Comparison of ENCODE assay signal across 21 cellular contexts in the genomic region with DNA sequence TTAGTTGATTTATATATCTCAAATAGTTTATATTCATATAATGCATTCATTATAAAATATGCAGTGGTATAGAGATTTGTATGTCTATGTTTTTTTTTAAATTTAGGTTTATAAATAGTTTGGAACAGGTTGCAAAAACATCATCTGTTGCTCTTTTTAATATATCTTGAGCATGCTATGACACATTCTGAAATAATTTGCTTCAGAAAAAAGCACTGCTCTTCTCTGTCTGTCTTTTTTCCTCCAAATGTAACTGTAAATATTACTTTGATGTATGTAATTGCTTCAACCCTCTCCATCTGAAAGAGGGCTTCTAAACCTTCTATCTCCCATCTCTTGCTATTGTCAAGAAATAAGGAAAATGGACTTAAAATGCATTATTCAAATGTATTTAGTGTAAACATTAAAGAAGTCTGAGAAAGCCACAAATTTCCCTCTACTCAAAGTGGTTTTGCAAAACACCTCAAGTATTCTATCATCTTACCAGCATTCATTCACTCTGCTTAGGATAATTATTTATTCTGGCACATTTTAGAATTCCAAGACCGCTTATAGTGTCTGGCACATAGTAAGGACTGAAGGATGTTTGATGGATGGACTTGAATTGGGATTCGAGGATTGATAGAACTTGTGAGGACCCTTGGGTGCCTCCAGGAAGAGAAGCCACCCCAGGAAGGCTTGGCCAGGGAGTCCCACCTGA.
"Had no signal": no experiment of that assay in that cellular context is flagged by ENCODE, and none has a peak within 500 bp of the region (broad histone marks: within the 10 kb centered on the region; RNA-seq: fewer than 3 reads in every experiment).

No MANE protein-coding gene starts in this region.

- DNase-seq: Kasumi-1, MV-4-11, NCI-H1048, NCI-H1105, NCI-H1417 treated with DMSO at 0.1 percent for 48 hours, NCI-H146, NCI-H1694 treated with DMSO at 0.1 percent for 48 hours, NCI-H1930, NCI-H2081, NCI-H2107, NCI-H2227 treated with DMSO at 0.1 percent for 48 hours, NCI-H524, NCI-H526 treated with DMSO at 0.1 percent for 48 hours, NCI-H774, Right ventricle myocardium superior, RPMI8226, SIG-M5 had no signal

- H3K36me3 ChIP-seq: SJSA1 had no signal

- H3K27ac ChIP-seq: KMS-11, SJSA1, SK-N-MC had no signal

- H3K4me2 ChIP-seq: KMS-11 had no signal

- H3K27me3 ChIP-seq: SJSA1 had no signal

- H3K4me3 ChIP-seq: SJSA1, SK-N-MC had no signal

- FAIRE-seq: RCC 7860 had no signal

- H3K9me3 ChIP-seq: SJSA1 had no signal

- H3K9ac ChIP-seq: KMS-11 had no signal
